In the genomic region with DNA sequence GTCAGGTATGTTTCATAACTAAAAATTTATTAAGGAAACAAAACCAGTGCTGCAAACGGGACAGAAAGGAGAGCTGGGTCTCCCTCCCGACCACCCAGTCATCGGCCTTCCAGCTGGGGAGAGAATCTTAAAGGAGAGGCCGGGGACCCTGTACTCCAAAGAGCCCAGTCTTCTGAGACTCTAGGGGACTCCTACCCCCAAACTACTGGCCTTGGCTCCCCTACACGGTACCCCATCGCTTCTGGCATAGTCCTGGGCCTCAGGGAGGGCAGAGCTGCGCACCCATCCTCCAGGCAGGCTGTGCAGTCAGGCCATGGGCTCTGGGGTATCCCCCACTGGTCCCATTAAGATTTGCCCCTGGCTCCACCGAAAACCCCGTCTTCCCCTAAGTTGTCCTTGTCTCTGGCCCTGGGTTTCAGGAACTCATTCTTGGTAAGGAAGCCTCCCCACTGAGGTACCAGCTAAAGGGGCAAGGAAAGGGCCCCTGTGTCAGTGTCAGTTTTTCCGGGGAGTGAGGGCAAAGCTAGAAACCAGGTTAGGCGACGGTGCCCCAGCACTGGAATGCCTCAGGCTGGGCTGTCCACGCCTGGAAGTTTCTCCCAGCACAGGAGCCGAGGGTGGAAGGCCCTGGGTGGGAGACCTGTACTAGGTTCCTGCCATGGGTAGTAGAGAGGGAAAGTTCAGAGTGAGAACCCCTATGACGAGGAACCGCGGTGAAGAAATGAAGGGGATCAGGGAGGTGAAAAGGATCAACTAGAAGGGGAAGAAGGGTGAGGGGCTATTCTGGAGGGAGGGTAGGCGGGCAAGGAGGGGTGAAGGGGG, we compare ENCODE assay signal across 11 cellular contexts. TPM values are rescaled to one million over a fixed set of nuclear protein-coding genes. Genes with fewer than 3 reads are reported as not detected.
DNase-seq lines count a peak whose midpoint lies in the region; ATAC-seq and TF ChIP-seq lines count a peak whose summit lies in the region.
"Had no signal": no experiment of that assay in that cellular context is flagged by ENCODE, and none has a peak within 500 bp of the region (broad histone marks: within the 10 kb centered on the region; RNA-seq: fewer than 3 reads in every experiment).

No MANE protein-coding gene starts in this region.

- no peaks in the 10 kb centered on the region for H3K27me3 ChIP-seq in AG04450 (ENCODE audit: control insufficient read depth, insufficient read depth, low read length)
- H3K27me3 ChIP-seq in osteoblast (ENCODE audit: insufficient read depth, low read length), result no peaks in the 10 kb centered on the region

- no peak for ATAC-seq in effector memory CD8-positive, alpha-beta T cell (replicated peaks)
- ATAC-seq in HG02588 (IDR thresholded peaks at IDR 0.05; ENCODE audit: unreplicated experiment), result no peak

- H3K4me2 ChIP-seq in osteoblast (ENCODE audit: insufficient read depth, low read length), result no peak overlapping the region

- no peak for TF ChIP-seq CTCF in AG04450 (IDR thresholded peaks at IDR 0.05; ENCODE audit: low read depth, low read length)
- TF ChIP-seq CTCF in HFFc6 (IDR thresholded peaks at IDR 0.05), result no peak
- no peak for TF ChIP-seq CTCF in osteoblast (IDR thresholded peaks at IDR 0.05; ENCODE audit: extremely low read depth, low read depth, low read length)

- H2AFZ ChIP-seq in osteoblast (ENCODE audit: low read length), result no peak overlapping the region

- peak overlapping the region; percentile 72 for H3K4me3 ChIP-seq in AG04450 (ENCODE audit: low read depth, low read length)
- no peak overlapping the region for H3K4me3 ChIP-seq in osteoblast (ENCODE audit: insufficient read depth, low read length)

- H3K27ac ChIP-seq in AG04450 (ENCODE audit: low read depth, low read length) (peak overlapping the region; percentile 57), osteoblast (ENCODE audit: low read depth, low read length) (no peak overlapping the region)
- H3K27ac ChIP-seq: VCaP had no signal

- H3K36me3 ChIP-seq in osteoblast (ENCODE audit: insufficient read depth, low read length), result peaks cover 51% of the 10 kb centered on the region

- peaks cover 25% of the 10 kb centered on the region for H3K79me2 ChIP-seq in osteoblast (ENCODE audit: insufficient read depth, low read length)

- peaks cover 59% of the 10 kb centered on the region for H3K4me1 Mint-ChIP-seq in HFFc6 (ENCODE audit: low read depth)
- H3K4me1 Mint-ChIP-seq in effector memory CD8-positive, alpha-beta T cell (ENCODE audit: low read depth in 2 of 2), result peaks cover 15 to 23% of the 10 kb centered on the region in 2 donors

- CTCF ChIA-PET in AG04450 (lab: Charles Lee), result interaction anchor here (0.6 to 3.8 kb wide), 3 partner anchors 185 to 243 kb away, joined by 3 to 34 read pairs (median 4); no protein-coding TSS in a partner anchor

- peaks cover 38% of the 10 kb centered on the region for H3K27me3 Mint-ChIP-seq in HFFc6 (ENCODE audit: insufficient read depth)
- H3K27me3 Mint-ChIP-seq in effector memory CD8-positive, alpha-beta T cell, result no peaks in the 10 kb centered on the region

- H3K9me3 ChIP-seq in AG04450 (ENCODE audit: control insufficient read depth, insufficient read depth, low read length), result peaks cover 6% of the 10 kb centered on the region; the same call in 1 of the 2 replicates
- H3K9me3 ChIP-seq in osteoblast (ENCODE audit: low read depth, low read length), result no peaks in the 10 kb centered on the region

- peak overlapping the region; percentile 95 for H3K27ac Mint-ChIP-seq in HFFc6
- peak overlapping the region; percentile 61 to 83 for H3K27ac Mint-ChIP-seq in effector memory CD8-positive, alpha-beta T cell

- no peaks in the 10 kb centered on the region for H4K20me1 ChIP-seq in osteoblast (ENCODE audit: insufficient read depth, low read length)

- DNase-seq in AG04450 (ENCODE audit: low read depth, low spot score) (no peak), HFFc6 (no peak), osteoblast (ENCODE audit: insufficient read length, low spot score, missing footprints) (peak; percentile 89), DMS53 (lab: John Stamatoyannopoulos, UW) (no peak), MV-4-11 (lab: John Stamatoyannopoulos, UW) (no peak)
- DNase-seq in effector memory CD8-positive, alpha-beta T cell, result no peak
- no peak for DNase-seq in stimulated activated CD4-positive, alpha-beta T cell treated with anti-CD3 and anti-CD28 coated beads, Interleukin-15, amount 100 ng/mL, for 24 hours
- DNase-seq: hippocampal formation, NCI-H1048 had no signal

- POLR2A ChIA-PET in AG04450 (lab: Yijun Ruan, JAX), result interaction anchor here (0.6 to 2.1 kb wide), 2 partner anchors 56 to 154 kb away, joined by 4 to 9 read pairs; no protein-coding TSS in a partner anchor

- H3K36me3 Mint-ChIP-seq in HFFc6 (ENCODE audit: low read depth), result peaks cover 23% of the 10 kb centered on the region
- H3K36me3 Mint-ChIP-seq in effector memory CD8-positive, alpha-beta T cell (ENCODE audit: insufficient read depth), result peaks cover 34% of the 10 kb centered on the region

- peaks cover 32% of the 10 kb centered on the region for H3K4me1 ChIP-seq in osteoblast (ENCODE audit: insufficient read depth, low read length)

- H3K9me3 Mint-ChIP-seq in HFFc6, result no peaks in the 10 kb centered on the region; the same call in 1 of the 2 replicates
- no peaks in the 10 kb centered on the region for H3K9me3 Mint-ChIP-seq in effector memory CD8-positive, alpha-beta T cell

- H3K4me3 Mint-ChIP-seq in HFFc6, result peak overlapping the region; percentile 30; the same call in 1 of the 2 replicates
- H3K4me3 Mint-ChIP-seq in effector memory CD8-positive, alpha-beta T cell, result peak overlapping the region; percentile 47 to 55

RNA-seq across cellular contexts. Expression of a gene that starts 5.1 kb away (rescaled TPM):
- polyA plus RNA-seq in AG04450 (2011; rRNA removed), result 12.7 and 14.4 TPM in 2 replicates
- 13.7 and 15.8 TPM in 2 replicates for polyA minus RNA-seq in AG04450 (2011; rRNA and poly(A)+ RNA removed)
- total RNA-seq in HFFc6 (2021; fragmentation: NEBNext Ultra II Directional; extraction: Animal tissue kit (Norgen Biotek cat#: 25700)), result 10 to 100 TPM; 42.7 to 51.9 (median 48.0) TPM
- 18.5 and 19.7 TPM in 2 replicates for total RNA-seq in osteoblast

RNA-seq across cellular contexts. Expression of a gene that starts 18.2 kb away (rescaled TPM):
- polyA plus RNA-seq in AG04450 (2011; rRNA removed), result 38.0 and 45.0 TPM in 2 replicates
- polyA minus RNA-seq in AG04450 (2011; rRNA and poly(A)+ RNA removed), result 16.8 and 18.1 TPM in 2 replicates
- total RNA-seq in HFFc6 (2021; fragmentation: NEBNext Ultra II Directional; extraction: Animal tissue kit (Norgen Biotek cat#: 25700)), result 10 to 100 TPM; 39.5 to 44.3 (median 41.7) TPM
- total RNA-seq in osteoblast, result 59.0 and 61.3 TPM in 2 replicates

RNA-seq across cellular contexts. Expression of a gene that starts 30.1 kb away (rescaled TPM):
- polyA plus RNA-seq in AG04450 (2011; rRNA removed), result 25.3 and 29.9 TPM in 2 replicates
- 27.5 and 45.4 TPM in 2 replicates for polyA minus RNA-seq in AG04450 (2011; rRNA and poly(A)+ RNA removed)
- total RNA-seq in HFFc6 (2021; fragmentation: NEBNext Ultra II Directional; extraction: Animal tissue kit (Norgen Biotek cat#: 25700)), result 10 to 100 TPM; 65.9 to 81.6 (median 71.8) TPM
- total RNA-seq in osteoblast, result 52.7 and 63.7 TPM in 2 replicates

RNA-seq across cellular contexts. Expression of a gene that starts 34.9 kb away (rescaled TPM):
- 0.02 and 0.04 TPM in 2 replicates for polyA plus RNA-seq in AG04450 (2011; rRNA removed)
- not detected in 2 replicates for polyA minus RNA-seq in AG04450 (2011; rRNA and poly(A)+ RNA removed)
- under 1 TPM; 0.33 to 0.60 (median 0.39) TPM for total RNA-seq in HFFc6 (2021; fragmentation: NEBNext Ultra II Directional; extraction: Animal tissue kit (Norgen Biotek cat#: 25700))
- total RNA-seq in osteoblast, result 1.1 and 1.5 TPM in 2 replicates
